ENCODE assay signal across 13 cellular contexts in genomic region chr10:113412161-113412560, GRCh38.
DNase-seq lines count a peak whose midpoint lies in the region; ATAC-seq, FAIRE-seq and TF ChIP-seq lines count a peak whose summit lies in the region.
"Had no signal": no experiment of that assay in that cellular context is flagged by ENCODE, and none has a peak within 500 bp of the region (broad histone marks: within the 10 kb centered on the region; RNA-seq: fewer than 3 reads in every experiment).

No MANE protein-coding gene starts in this region.

- CTCF ChIA-PET in activated naive CD4-positive, alpha-beta T cell treated with anti-CD3 and anti-CD28 coated beads, Interleukin-2, amount 10 ng/mL, durations not matched to agents 7 days and 5 days (lab: Charles Lee) = no interaction called here

- no peak overlapping the region for H3K27ac Mint-ChIP-seq in activated naive CD4-positive, alpha-beta T cell treated with anti-CD3 and anti-CD28 coated beads, Interleukin-2, amount 10 ng/mL, durations not matched to agents 7 days and 5 days
- H3K27ac Mint-ChIP-seq: CD4-positive, CD25-positive, alpha-beta regulatory T cell; IgD-negative memory B cell had no signal

- TF ChIP-seq CTCF in bronchial epithelial cell (IDR thresholded peaks at IDR 0.05; ENCODE audit: insufficient read depth, low read length, severe bottlenecking) (no peak), stomach (IDR thresholded peaks at IDR 0.05) (no peak)

- H3K4me1 ChIP-seq in stomach = no peaks in the 10 kb centered on the region
- H3K4me1 ChIP-seq: BLaER1 treated with 17β-estradiol and CSF1 and Interleukin-3, amounts not matched to agents 10 nM and 100 nM had no signal

- H3K9me3 ChIP-seq in stomach = no peaks in the 10 kb centered on the region

- no peak for ATAC-seq in left colon
- no peak for ATAC-seq in GM21367 (IDR thresholded peaks at IDR 0.05; ENCODE audit: unreplicated experiment)

- TF ChIP-seq POLR2A in stomach (IDR thresholded peaks at IDR 0.05) = no peak

- no peak overlapping the region for H3K27ac ChIP-seq in stomach
- H3K27ac ChIP-seq: BLaER1 treated with 17β-estradiol and CSF1 and Interleukin-3, amounts not matched to agents 10 nM and 100 nM had no signal

- H3K4me3 ChIP-seq in bronchial epithelial cell (ENCODE audit: low read depth, low read length) (no peak overlapping the region), stomach (no peak overlapping the region)
- H3K4me3 ChIP-seq: BLaER1 treated with 17β-estradiol and CSF1 and Interleukin-3, amounts not matched to agents 10 nM and 100 nM had no signal

- TF ChIP-seq EP300 in stomach (IDR thresholded peaks at IDR 0.05) = no peak

- FAIRE-seq in bronchial epithelial cell (lab: Jason Lieb, UNC) = no peak

- no peaks in the 10 kb centered on the region for H3K27me3 ChIP-seq in bronchial epithelial cell (ENCODE audit: control insufficient read depth, insufficient read depth, low read length)
- H3K27me3 ChIP-seq in stomach = no peaks in the 10 kb centered on the region
- H3K27me3 ChIP-seq: BLaER1 treated with 17β-estradiol and CSF1 and Interleukin-3, amounts not matched to agents 10 nM and 100 nM had no signal

- H3K36me3 ChIP-seq in bronchial epithelial cell (ENCODE audit: control insufficient read depth, insufficient read depth, low read length) (no peaks in the 10 kb centered on the region), stomach (no peaks in the 10 kb centered on the region)
- H3K36me3 ChIP-seq: BLaER1 treated with 17β-estradiol and CSF1 and Interleukin-3, amounts not matched to agents 10 nM and 100 nM had no signal

- DNase-seq in AG20443 (ENCODE audit: low spot score) (peak; percentile 55), bronchial epithelial cell (ENCODE audit: low read depth) (peak; percentile 21), iris pigment epithelial cell (ENCODE audit: low read depth) (peak; percentile 41), left colon (no peak), stomach (no peak)
- no peak for DNase-seq in activated naive CD4-positive, alpha-beta T cell treated with anti-CD3 and anti-CD28 coated beads, Interleukin-2, amount 10 ng/mL, durations not matched to agents 7 days and 5 days
- DNase-seq: CD4-positive, CD25-positive, alpha-beta regulatory T cell; DMS53; GF-D8; H7 had no signal

- 81 to 90% (median 84%) methylated on average over 3 of the region's 3 CpGs for WGBS in stomach, 5 donors

- H3K36me3 Mint-ChIP-seq in activated naive CD4-positive, alpha-beta T cell treated with anti-CD3 and anti-CD28 coated beads, Interleukin-2, amount 10 ng/mL, durations not matched to agents 7 days and 5 days = no peaks in the 10 kb centered on the region
- H3K36me3 Mint-ChIP-seq: IgD-negative memory B cell had no signal

- intact Hi-C loops in left colon (cut with DNase I, micrococcal nuclease) (no loop called here), stomach (cut with DNase I; ENCODE audit: low total_unique reads) (no loop called here)

- no peaks in the 10 kb centered on the region for H3K27me3 Mint-ChIP-seq in activated naive CD4-positive, alpha-beta T cell treated with anti-CD3 and anti-CD28 coated beads, Interleukin-2, amount 10 ng/mL, durations not matched to agents 7 days and 5 days

- no peak overlapping the region for H3K4me3 Mint-ChIP-seq in activated naive CD4-positive, alpha-beta T cell treated with anti-CD3 and anti-CD28 coated beads, Interleukin-2, amount 10 ng/mL, durations not matched to agents 7 days and 5 days
- H3K4me3 Mint-ChIP-seq: CD4-positive, CD25-positive, alpha-beta regulatory T cell; IgD-negative memory B cell had no signal

- no peaks in the 10 kb centered on the region for H3K4me1 Mint-ChIP-seq in activated naive CD4-positive, alpha-beta T cell treated with anti-CD3 and anti-CD28 coated beads, Interleukin-2, amount 10 ng/mL, durations not matched to agents 7 days and 5 days
- H3K4me1 Mint-ChIP-seq: CD4-positive, CD25-positive, alpha-beta regulatory T cell had no signal

- H3K9me3 Mint-ChIP-seq in activated naive CD4-positive, alpha-beta T cell treated with anti-CD3 and anti-CD28 coated beads, Interleukin-2, amount 10 ng/mL, durations not matched to agents 7 days and 5 days = no peaks in the 10 kb centered on the region

Comparison
In these comparisons a context has a peak if more than half of its experiments do, and no peak if none do; other contexts are left out.
1. DNase-seq: peak in AG20443 (single experiment), bronchial epithelial cell (single experiment) and iris pigment epithelial cell (single experiment); none in left colon (0 of 2), stomach (single experiment) and activated naive CD4-positive, alpha-beta T cell treated with anti-CD3 and anti-CD28 coated beads, Interleukin-2, amount 10 ng/mL, durations not matched to agents 7 days and 5 days (single experiment).